In genomic region chr4:40809058-40809457, GRCh38 we compare ENCODE assay signal across 17 cellular contexts. TPM values are rescaled to one million over a fixed set of nuclear protein-coding genes. Genes with fewer than 3 reads are reported as not detected.
DNase-seq lines count a peak whose midpoint lies in the region; ATAC-seq, FAIRE-seq and TF ChIP-seq lines count a peak whose summit lies in the region.
"Had no signal": no experiment of that assay in that cellular context is flagged by ENCODE, and none has a peak within 500 bp of the region (broad histone marks: within the 10 kb centered on the region; RNA-seq: fewer than 3 reads in every experiment).

No MANE protein-coding gene starts in this region.

- TF ChIP-seq POLR2A in Peyer's patch (IDR thresholded peaks at IDR 0.05): no peak

- H3K4me3 Mint-ChIP-seq in endodermal cell: no peak overlapping the region
- H3K4me3 Mint-ChIP-seq: CD8-positive, alpha-beta T cell had no signal

- peak overlapping the region; percentile 31 for H3K27ac ChIP-seq in HUES48 (ENCODE audit: low read depth, low read length)
- H3K27ac ChIP-seq in endodermal cell (ENCODE audit: low read depth, low read length): no peak overlapping the region
- no peak overlapping the region for H3K27ac ChIP-seq in Peyer's patch
- H3K27ac ChIP-seq: A549 had no signal

- 0 out of 2 replicates have a peak, but pooled peaks cover 2% of the 10 kb centered on the region for H3K4me1 ChIP-seq in HUES48 (ENCODE audit: control insufficient read depth, insufficient read depth, low read length)
- no peaks in the 10 kb centered on the region for H3K4me1 ChIP-seq in endodermal cell (ENCODE audit: control insufficient read depth, insufficient read depth, low read length)
- no peaks in the 10 kb centered on the region for H3K4me1 ChIP-seq in Peyer's patch
- H3K4me1 ChIP-seq: A549, HAP-1 had no signal

- H3K9me3 ChIP-seq in HUES48 (ENCODE audit: control insufficient read depth, insufficient read depth, low read length): no peaks in the 10 kb centered on the region
- no peaks in the 10 kb centered on the region for H3K9me3 ChIP-seq in endodermal cell (ENCODE audit: control insufficient read depth, low read length)
- H3K9me3 ChIP-seq in Peyer's patch: no peaks in the 10 kb centered on the region
- H3K9me3 ChIP-seq: A549, HAP-1 had no signal

- DNase-seq in endodermal cell: peak; percentile 61
- no peak for DNase-seq in left colon
- no peak for DNase-seq in urothelium cell line (ENCODE audit: low spot score)
- DNase-seq in NCI-H146 treated with DMSO at 0.1 percent for 48 hours (lab: John Stamatoyannopoulos, UW; ENCODE audit: unreplicated experiment): no peak
- no peak for DNase-seq in Peyer's patch
- DNase-seq in posterior cingulate gyrus: no peak
- DNase-seq: CD8-positive, alpha-beta T cell; COR-L47; DND-41; GF-D8; GOT3 had no signal

- peaks cover 2% of the 10 kb centered on the region for H3K36me3 Mint-ChIP-seq in endodermal cell (ENCODE audit: low read depth)
- H3K36me3 Mint-ChIP-seq: CD14-positive monocyte; CD8-positive, alpha-beta T cell had no signal

- ATAC-seq in left colon: peak; percentile 35
- ATAC-seq: A549; CD8-positive, alpha-beta T cell had no signal

- intact Hi-C loops in left colon (cut with DNase I, micrococcal nuclease): no loop called here
- intact Hi-C loops in posterior cingulate gyrus (cut with DNase I): no loop called here

- no peaks in the 10 kb centered on the region for H3K9me3 Mint-ChIP-seq in endodermal cell
- H3K9me3 Mint-ChIP-seq: CD14-positive monocyte; CD8-positive, alpha-beta T cell had no signal

- TF ChIP-seq CTCF in endodermal cell (conservative IDR thresholded peaks at IDR 0.05): peak; percentile 32
- TF ChIP-seq CTCF in Peyer's patch (IDR thresholded peaks at IDR 0.05): no peak

- no peaks in the 10 kb centered on the region for H3K27me3 Mint-ChIP-seq in endodermal cell (ENCODE audit: insufficient read depth)

- H3K36me3 ChIP-seq in HUES48 (ENCODE audit: control insufficient read depth, insufficient read depth, low read length) (peaks cover 14% of the 10 kb centered on the region), endodermal cell (ENCODE audit: control insufficient read depth, insufficient read depth, low read length) (peaks cover 15% of the 10 kb centered on the region), Peyer's patch (peaks cover 0 to 8% (median 0%) of the 10 kb centered on the region in 3 donors)
- H3K36me3 ChIP-seq: HAP-1 had no signal

- peak; percentile 37 for FAIRE-seq in urothelium cell line (lab: Jason Lieb, UNC)
- FAIRE-seq: A549, D721Med, HTR-8/SVneo had no signal

- H3K4me1 Mint-ChIP-seq in endodermal cell: peaks cover 5% of the 10 kb centered on the region

- H3K4me3 ChIP-seq in HUES48 (ENCODE audit: low read depth, low read length) (no peak overlapping the region), endodermal cell (ENCODE audit: low read length) (no peak overlapping the region), Peyer's patch (no peak overlapping the region)
- H3K4me3 ChIP-seq: A549, HAP-1 had no signal

- H3K9ac ChIP-seq in HUES48 (ENCODE audit: low read depth, low read length) (no peak overlapping the region), endodermal cell (ENCODE audit: extremely low read depth, low read length, poor library complexity, severe bottlenecking) (no peak overlapping the region)

- 78 to 82% methylated on average over 7 of the region's 7 CpGs for WGBS in endodermal cell (ENCODE audit: insufficient coverage in 1 of 2, insufficient read length in 1 of 2), 2 experiments

- no peak overlapping the region for H3K27ac Mint-ChIP-seq in endodermal cell
- H3K27ac Mint-ChIP-seq: CD8-positive, alpha-beta T cell had no signal

- H3K27me3 ChIP-seq in HUES48 (ENCODE audit: control insufficient read depth, insufficient read depth, low read length) (no peaks in the 10 kb centered on the region), endodermal cell (ENCODE audit: control insufficient read depth, insufficient read depth, low read length, poor library complexity, severe bottlenecking) (no peaks in the 10 kb centered on the region), Peyer's patch (no peaks in the 10 kb centered on the region)

RNA-seq across cellular contexts. Expression of gene NSUN7, which starts 59.3 kb away (rescaled TPM):
- total RNA-seq in endodermal cell: 10 to 100 TPM; 17.9 to 29.6 TPM
- polyA plus RNA-seq in endodermal cell (2013, experiment 1 of 2): 12.8 TPM
- 15.0 TPM for polyA plus RNA-seq in endodermal cell (2013, experiment 2 of 2)
- 1 to 10 TPM; 8.6 to 9.9 TPM for total RNA-seq in left colon
- total RNA-seq in Peyer's patch: 10 to 100 TPM in 2 of 4 donors, 1 to 10 TPM in 2; 4.9 to 10.7 (median 9.7) TPM
